1 cellular context compared by ENCODE assay signal in the genomic region with DNA sequence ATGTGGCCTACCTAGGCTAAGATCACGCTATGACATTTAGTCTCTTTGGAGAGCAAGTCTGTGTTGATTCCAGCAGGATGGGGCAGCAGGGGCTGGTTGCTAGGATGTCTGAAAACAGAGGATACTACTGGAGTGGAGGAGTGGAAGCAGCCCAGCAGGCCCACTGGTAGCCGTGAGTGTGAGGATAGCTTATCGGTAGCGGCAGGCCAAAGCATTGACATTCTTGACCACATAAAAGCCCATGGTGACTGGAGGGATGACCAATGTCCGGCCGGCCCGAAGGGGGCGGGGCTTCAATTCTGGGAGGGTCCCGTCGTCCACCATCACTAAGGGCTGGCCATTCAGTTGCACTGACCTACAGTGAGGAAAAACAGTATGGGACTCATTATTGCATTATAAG.
TF ChIP-seq lines count a peak whose summit lies in the region.

No MANE protein-coding gene starts in this region.

TF ChIP-seq in K562, 482 proteins besides CTCF, POLR2A, EP300 and RAD21 (continued from another document and continues in another):
- TF ChIP-seq MTA3 (IDR thresholded peaks at IDR 0.05; ENCODE audit: borderline replicate concordance) (peak; percentile 44; the same call in 1 of the 2 replicates), KLF16 (IDR thresholded peaks at IDR 0.05) (peak; percentile 63; the same call in 1 of the 2 replicates), ZNF174 (CRISPR knock-in tag; IDR thresholded peaks at IDR 0.05) (no peak), ZBTB17 (CRISPR knock-in tag; IDR thresholded peaks at IDR 0.05) (no peak), MAZ (CRISPR knock-in tag; conservative IDR thresholded peaks at IDR 0.05 in 1 of 2, IDR thresholded peaks at IDR 0.05 in 1 of 2) (0 out of 4 replicates have a peak, but pooled peaks of 1 of the 2 experiments have one; percentile 16), E2F8 (IDR thresholded peaks at IDR 0.05; ENCODE audit: low read depth, partially characterized antibody) (no peak), SMAD4 (CRISPR knock-in tag; conservative IDR thresholded peaks at IDR 0.05) (peak; percentile 43; the same call in 1 of the 2 replicates), ZNF354B (CRISPR knock-in tag; IDR thresholded peaks at IDR 0.05) (no peak), ZMIZ1 (IDR thresholded peaks at IDR 0.05; ENCODE audit: low read depth in 2 of 2, low read length in 2 of 2) (peak in 1 of 2 experiments; percentile 80; a peak in 2 of 4 replicates), CCAR2 (IDR thresholded peaks at IDR 0.05; ENCODE audit: low read depth, low read length) (no peak), IFI16 (CRISPR knock-in tag; IDR thresholded peaks at IDR 0.05) (no peak), ZZZ3 (IDR thresholded peaks at IDR 0.05) (no peak), SMARCC2 (IDR thresholded peaks at IDR 0.05; ENCODE audit: low read depth) (no peak), MXI1 (IDR thresholded peaks at IDR 0.05; ENCODE audit: low read depth, low read length) (no peak), EZH2 (IDR thresholded peaks at IDR 0.05; ENCODE audit: borderline replicate concordance, low read depth, low read length) (no peak), SP1 (CRISPR knock-in tag; IDR thresholded peaks at IDR 0.05) (peak; percentile 67; the same call in 1 of the 2 replicates), ETS1 (conservative IDR thresholded peaks at IDR 0.05; ENCODE audit: control insufficient read depth, low read depth, low read length) (peak; percentile 67; the same call in 1 of the 2 replicates), SRSF7 (optimal IDR thresholded peaks at IDR 0.05; ENCODE audit: low read depth, low read length) (no peak), ZNF316 (IDR thresholded peaks at IDR 0.05) (0 out of 2 replicates have a peak, but pooled peaks have one; percentile 3), ZNF143 (CRISPR knock-in tag; IDR thresholded peaks at IDR 0.05) (no peak), BHLHE40 (IDR thresholded peaks at IDR 0.05; ENCODE audit: low read length) (peak; percentile 54; the same call in 1 of the 2 replicates), NCOR1 (IDR thresholded peaks at IDR 0.05) (peak; percentile 83), NFYB (IDR thresholded peaks at IDR 0.05; ENCODE audit: extremely low read depth, insufficient read length) (no peak), PYGO2 (tag; IDR thresholded peaks at IDR 0.05) (no peak), ZNF217 (CRISPR knock-in tag; IDR thresholded peaks at IDR 0.05) (no peak), BCOR (IDR thresholded peaks at IDR 0.05) (no peak), CTBP1 (IDR thresholded peaks at IDR 0.05; ENCODE audit: borderline replicate concordance) (0 out of 2 replicates have a peak, but pooled peaks have one; percentile 27), SMARCA4 (IDR thresholded peaks at IDR 0.05) (peak; percentile 76), NR2F6 (CRISPR knock-in tag; IDR thresholded peaks at IDR 0.05) (no peak), ZNF324 (CRISPR knock-in tag; IDR thresholded peaks at IDR 0.05) (no peak), MBD2 (IDR thresholded peaks at IDR 0.05; ENCODE audit: borderline replicate concordance, low read depth) (0 out of 2 replicates have a peak, but pooled peaks have one; percentile 28), THAP12 (CRISPR knock-in tag; IDR thresholded peaks at IDR 0.05) (no peak), ZNF263 (CRISPR knock-in tag; IDR thresholded peaks at IDR 0.05; ENCODE audit: borderline replicate concordance) (no peak), HMG20B (CRISPR knock-in tag; IDR thresholded peaks at IDR 0.05) (no peak), ZHX1 (conservative IDR thresholded peaks at IDR 0.05; ENCODE audit: low read length) (no peak), ZNF75A (CRISPR knock-in tag; IDR thresholded peaks at IDR 0.05) (no peak), PHB (CRISPR knock-in tag; IDR thresholded peaks at IDR 0.05) (no peak)
- TF ChIP-seq, protein P1, sequence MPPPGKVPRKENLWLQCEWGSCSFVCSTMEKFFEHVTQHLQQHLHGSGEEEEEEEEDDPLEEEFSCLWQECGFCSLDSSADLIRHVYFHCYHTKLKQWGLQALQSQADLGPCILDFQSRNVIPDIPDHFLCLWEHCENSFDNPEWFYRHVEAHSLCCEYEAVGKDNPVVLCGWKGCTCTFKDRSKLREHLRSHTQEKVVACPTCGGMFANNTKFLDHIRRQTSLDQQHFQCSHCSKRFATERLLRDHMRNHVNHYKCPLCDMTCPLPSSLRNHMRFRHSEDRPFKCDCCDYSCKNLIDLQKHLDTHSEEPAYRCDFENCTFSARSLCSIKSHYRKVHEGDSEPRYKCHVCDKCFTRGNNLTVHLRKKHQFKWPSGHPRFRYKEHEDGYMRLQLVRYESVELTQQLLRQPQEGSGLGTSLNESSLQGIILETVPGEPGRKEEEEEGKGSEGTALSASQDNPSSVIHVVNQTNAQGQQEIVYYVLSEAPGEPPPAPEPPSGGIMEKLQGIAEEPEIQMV (tag; conservative IDR thresholded peaks at IDR 0.05; ENCODE audit: low read depth): no peak
- TF ChIP-seq, protein P2, sequence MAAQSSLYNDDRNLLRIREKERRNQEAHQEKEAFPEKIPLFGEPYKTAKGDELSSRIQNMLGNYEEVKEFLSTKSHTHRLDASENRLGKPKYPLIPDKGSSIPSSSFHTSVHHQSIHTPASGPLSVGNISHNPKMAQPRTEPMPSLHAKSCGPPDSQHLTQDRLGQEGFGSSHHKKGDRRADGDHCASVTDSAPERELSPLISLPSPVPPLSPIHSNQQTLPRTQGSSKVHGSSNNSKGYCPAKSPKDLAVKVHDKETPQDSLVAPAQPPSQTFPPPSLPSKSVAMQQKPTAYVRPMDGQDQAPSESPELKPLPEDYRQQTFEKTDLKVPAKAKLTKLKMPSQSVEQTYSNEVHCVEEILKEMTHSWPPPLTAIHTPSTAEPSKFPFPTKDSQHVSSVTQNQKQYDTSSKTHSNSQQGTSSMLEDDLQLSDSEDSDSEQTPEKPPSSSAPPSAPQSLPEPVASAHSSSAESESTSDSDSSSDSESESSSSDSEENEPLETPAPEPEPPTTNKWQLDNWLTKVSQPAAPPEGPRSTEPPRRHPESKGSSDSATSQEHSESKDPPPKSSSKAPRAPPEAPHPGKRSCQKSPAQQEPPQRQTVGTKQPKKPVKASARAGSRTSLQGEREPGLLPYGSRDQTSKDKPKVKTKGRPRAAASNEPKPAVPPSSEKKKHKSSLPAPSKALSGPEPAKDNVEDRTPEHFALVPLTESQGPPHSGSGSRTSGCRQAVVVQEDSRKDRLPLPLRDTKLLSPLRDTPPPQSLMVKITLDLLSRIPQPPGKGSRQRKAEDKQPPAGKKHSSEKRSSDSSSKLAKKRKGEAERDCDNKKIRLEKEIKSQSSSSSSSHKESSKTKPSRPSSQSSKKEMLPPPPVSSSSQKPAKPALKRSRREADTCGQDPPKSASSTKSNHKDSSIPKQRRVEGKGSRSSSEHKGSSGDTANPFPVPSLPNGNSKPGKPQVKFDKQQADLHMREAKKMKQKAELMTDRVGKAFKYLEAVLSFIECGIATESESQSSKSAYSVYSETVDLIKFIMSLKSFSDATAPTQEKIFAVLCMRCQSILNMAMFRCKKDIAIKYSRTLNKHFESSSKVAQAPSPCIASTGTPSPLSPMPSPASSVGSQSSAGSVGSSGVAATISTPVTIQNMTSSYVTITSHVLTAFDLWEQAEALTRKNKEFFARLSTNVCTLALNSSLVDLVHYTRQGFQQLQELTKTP (IDR thresholded peaks at IDR 0.05; ENCODE audit: low read depth in 1 of 2, partially characterized antibody in 2 of 2): no peak
